Comparison of ENCODE assay signal across 1 cellular context in genomic region chr16:84819644-84820304, GRCh38.
A peak's percentile ranks its signal among the peaks of the same experiment; 100 is the strongest.
TF ChIP-seq lines count a peak whose summit lies in the region.

CRISPLD2 (plus strand) TSS chr16:84819985; CDS start chr16:84838496, 18,511 bp downstream.

TF ChIP-seq in HepG2, 621 proteins besides CTCF, POLR2A, EP300 and RAD21 (continued from another document):
- TF ChIP-seq POGK (CRISPR knock-in tag; conservative IDR thresholded peaks at IDR 0.05): peak; percentile 43; the same call in 1 of the 2 replicates
- TF ChIP-seq ZNF646 (CRISPR knock-in tag; IDR thresholded peaks at IDR 0.05): no peak
- TF ChIP-seq, protein P1, sequence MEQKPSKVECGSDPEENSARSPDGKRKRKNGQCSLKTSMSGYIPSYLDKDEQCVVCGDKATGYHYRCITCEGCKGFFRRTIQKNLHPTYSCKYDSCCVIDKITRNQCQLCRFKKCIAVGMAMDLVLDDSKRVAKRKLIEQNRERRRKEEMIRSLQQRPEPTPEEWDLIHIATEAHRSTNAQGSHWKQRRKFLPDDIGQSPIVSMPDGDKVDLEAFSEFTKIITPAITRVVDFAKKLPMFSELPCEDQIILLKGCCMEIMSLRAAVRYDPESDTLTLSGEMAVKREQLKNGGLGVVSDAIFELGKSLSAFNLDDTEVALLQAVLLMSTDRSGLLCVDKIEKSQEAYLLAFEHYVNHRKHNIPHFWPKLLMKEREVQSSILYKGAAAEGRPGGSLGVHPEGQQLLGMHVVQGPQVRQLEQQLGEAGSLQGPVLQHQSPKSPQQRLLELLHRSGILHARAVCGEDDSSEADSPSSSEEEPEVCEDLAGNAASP (CRISPR knock-in tag; IDR thresholded peaks at IDR 0.05; ENCODE audit: borderline replicate concordance): 0 out of 2 replicates have a peak, but pooled peaks have one; percentile 26
- TF ChIP-seq TMF1 (CRISPR knock-in tag; IDR thresholded peaks at IDR 0.05; ENCODE audit: low read depth): no peak
- no peak for TF ChIP-seq TOE1 (CRISPR knock-in tag; IDR thresholded peaks at IDR 0.05)
- no peak for TF ChIP-seq NCOA1 (CRISPR knock-in tag; IDR thresholded peaks at IDR 0.05)
- no peak for TF ChIP-seq ESRRA (CRISPR knock-in tag; IDR thresholded peaks at IDR 0.05; ENCODE audit: low read depth)
- TF ChIP-seq, protein P2, sequence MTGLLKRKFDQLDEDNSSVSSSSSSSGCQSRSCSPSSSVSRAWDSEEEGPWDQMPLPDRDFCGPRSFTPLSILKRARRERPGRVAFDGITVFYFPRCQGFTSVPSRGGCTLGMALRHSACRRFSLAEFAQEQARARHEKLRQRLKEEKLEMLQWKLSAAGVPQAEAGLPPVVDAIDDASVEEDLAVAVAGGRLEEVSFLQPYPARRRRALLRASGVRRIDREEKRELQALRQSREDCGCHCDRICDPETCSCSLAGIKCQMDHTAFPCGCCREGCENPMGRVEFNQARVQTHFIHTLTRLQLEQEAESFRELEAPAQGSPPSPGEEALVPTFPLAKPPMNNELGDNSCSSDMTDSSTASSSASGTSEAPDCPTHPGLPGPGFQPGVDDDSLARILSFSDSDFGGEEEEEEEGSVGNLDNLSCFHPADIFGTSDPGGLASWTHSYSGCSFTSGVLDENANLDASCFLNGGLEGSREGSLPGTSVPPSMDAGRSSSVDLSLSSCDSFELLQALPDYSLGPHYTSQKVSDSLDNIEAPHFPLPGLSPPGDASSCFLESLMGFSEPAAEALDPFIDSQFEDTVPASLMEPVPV (CRISPR knock-in tag; IDR thresholded peaks at IDR 0.05): peak; percentile 64; the same call in 1 of the 2 replicates
- no peak for TF ChIP-seq RBAK (CRISPR knock-in tag; IDR thresholded peaks at IDR 0.05)
- TF ChIP-seq CBFB (CRISPR knock-in tag; IDR thresholded peaks at IDR 0.05): peak; percentile 17; the same call in 1 of the 2 replicates
- TF ChIP-seq CCDC6 (CRISPR knock-in tag; IDR thresholded peaks at IDR 0.05): peak; percentile 37; the same call in 1 of the 2 replicates
